ENCODE assay signal across 8 cellular contexts in genomic region chr7:2529161-2530075, GRCh38. TPM values are rescaled to one million over a fixed set of nuclear protein-coding genes. Genes with fewer than 3 reads are reported as not detected.
DNase-seq lines count a peak whose midpoint lies in the region; ATAC-seq and TF ChIP-seq lines count a peak whose summit lies in the region.

No MANE protein-coding gene starts in this region.

- in situ Hi-C loops in G401 (cut with HindIII; ENCODE audit: low sequenced_read_pairs) = no loop called here

- DNase-seq in NB4 (ENCODE audit: low read depth) (peak; percentile 96), foreskin fibroblast (peak; percentile 72 to 86), G401 (ENCODE audit: low spot score) (no peak), DMS79 treated with DMSO at 0.1 percent for 48 hours (lab: John Stamatoyannopoulos, UW) (no peak)
- peak; percentile 68 to 78 for DNase-seq in activated T-cell treated with anti-CD3 and anti-CD28 coated beads, Interleukin-2, amount 50 U/mL, for 48 hours

- no peak overlapping the region for H3K9ac ChIP-seq in rectal smooth muscle tissue (ENCODE audit: low read length)

- TF ChIP-seq CTCF in NB4 (IDR thresholded peaks at IDR 0.05; ENCODE audit: low read depth, low read length) = no peak
- TF ChIP-seq CTCF in foreskin fibroblast (IDR thresholded peaks at IDR 0.05; ENCODE audit: low read depth, low read length) = no peak

- H3K36me3 ChIP-seq in ACC112 (ENCODE audit: insufficient read depth, low read length) = no peaks in the 10 kb centered on the region
- H3K36me3 ChIP-seq in rectal smooth muscle tissue (ENCODE audit: control insufficient read depth, insufficient read depth, low read length) = peaks cover 2% of the 10 kb centered on the region

- no peak for TF ChIP-seq POLR2A in NB4 (IDR thresholded peaks at IDR 0.05; ENCODE audit: extremely low read depth, insufficient read length)

- ATAC-seq in GM19463 (IDR thresholded peaks at IDR 0.05; ENCODE audit: unreplicated experiment) = peak; percentile 60

- H3K27me3 ChIP-seq in ACC112 (ENCODE audit: insufficient read depth, low read length) (no peaks in the 10 kb centered on the region), rectal smooth muscle tissue (ENCODE audit: control insufficient read depth, insufficient read depth, low read length) (peaks cover 6% of the 10 kb centered on the region)

- peak overlapping the region; percentile 58 for H3K27ac ChIP-seq in ACC112 (ENCODE audit: low read depth, low read length)
- H3K27ac ChIP-seq in rectal smooth muscle tissue (ENCODE audit: low read depth, low read length) = peak overlapping the region; percentile 55

- peaks cover 38% of the 10 kb centered on the region for H3K4me1 ChIP-seq in ACC112 (ENCODE audit: control insufficient read depth, insufficient read depth, low read length, unreplicated experiment)
- H3K4me1 ChIP-seq in rectal smooth muscle tissue (ENCODE audit: control insufficient read depth, insufficient read depth, low read length) = no peaks in the 10 kb centered on the region

- no peaks in the 10 kb centered on the region for H3K79me2 ChIP-seq in ACC112 (ENCODE audit: control insufficient read depth, insufficient read depth, low read length, unreplicated experiment)

- peak overlapping the region; percentile 42; the same call in 1 of the 2 replicates for H3K4me3 ChIP-seq in ACC112 (ENCODE audit: low read depth, low read length)
- no peak overlapping the region for H3K4me3 ChIP-seq in NB4 (ENCODE audit: low read depth, low read length)
- H3K4me3 ChIP-seq in foreskin fibroblast (ENCODE audit: low read depth in 1 of 2, low read length in 2 of 2) = no peak overlapping the region
- H3K4me3 ChIP-seq in rectal smooth muscle tissue (ENCODE audit: low read length) = no peak overlapping the region

- no peak overlapping the region for H2AFZ ChIP-seq in ACC112 (ENCODE audit: low read length, unreplicated experiment)

RNA-seq across cellular contexts. Expression of gene LFNG, which starts 9.8 kb away (rescaled TPM):
- 3.4 and 5.6 TPM in 2 replicates for total RNA-seq in G401 (2014; rRNA removed; shearing (Covaris generic))

RNA-seq across cellular contexts. Expression of gene BRAT1, which starts 25.9 kb away (rescaled TPM):
- total RNA-seq in G401 (2014; rRNA removed; shearing (Covaris generic)) = 87.3 and 104 TPM in 2 replicates

RNA-seq across cellular contexts. Expression of gene IQCE, which starts 29.4 kb away (rescaled TPM):
- 21.6 and 32.9 TPM in 2 replicates for total RNA-seq in G401 (2014; rRNA removed; shearing (Covaris generic))

RNA-seq across cellular contexts. Expression of gene GRIFIN, which starts 53.2 kb away (rescaled TPM):
- not detected in 2 replicates for total RNA-seq in G401 (2014; rRNA removed; shearing (Covaris generic))

Comparison
In these comparisons a context has a peak if more than half of its experiments do, and no peak if none do; other contexts are left out.
1. DNase-seq: peak in NB4 (single experiment), activated T-cell treated with anti-CD3 and anti-CD28 coated beads, Interleukin-2, amount 50 U/mL, for 48 hours (2 of 2) and foreskin fibroblast (2 of 2); none in G401 (single experiment) and DMS79 treated with DMSO at 0.1 percent for 48 hours (single experiment).